Comparison of ENCODE assay signal across 25 cellular contexts in genomic region chr2:204655101-204655500, GRCh38.
DNase-seq lines count a peak whose midpoint lies in the region; TF ChIP-seq lines count a peak whose summit lies in the region.
"Had no signal": no experiment of that assay in that cellular context is flagged by ENCODE, and none has a peak within 500 bp of the region (broad histone marks: within the 10 kb centered on the region; RNA-seq: fewer than 3 reads in every experiment).

No MANE protein-coding gene starts in this region.

- H3K9me3 ChIP-seq in breast epithelium, result no peaks in the 10 kb centered on the region
- H3K9me3 ChIP-seq: ascending aorta had no signal

- no peaks in the 10 kb centered on the region for H3K4me1 ChIP-seq in breast epithelium
- H3K4me1 ChIP-seq: ascending aorta, parathyroid adenoma had no signal

- TF ChIP-seq POLR2A in breast epithelium (IDR thresholded peaks at IDR 0.05), result no peak

- no peak overlapping the region for H3K27ac Mint-ChIP-seq in MCF 10A (ENCODE audit: low read depth, unreplicated experiment)
- H3K27ac Mint-ChIP-seq: CD8-positive, alpha-beta memory T cell; stimulated activated memory B cell treated with anti-CD40 and anti-IgM and Interleukin-4, amounts not matched to agents 10 μg/mL and 1 μg/mL and 100 μg/mL, for 72 hours had no signal

- POLR2A ChIA-PET in MCF 10A (lab: Yijun Ruan, JAX), result interaction anchor here (0.7 to 1.8 kb wide), 9 partner anchors 9 to 1624 kb away, joined by 3 to 8 read pairs (median 4); no protein-coding TSS in a partner anchor

- no peaks in the 10 kb centered on the region for H3K27me3 Mint-ChIP-seq in MCF 10A (ENCODE audit: insufficient read depth, unreplicated experiment)
- H3K27me3 Mint-ChIP-seq: stimulated activated memory B cell treated with anti-CD40 and anti-IgM and Interleukin-4, amounts not matched to agents 10 μg/mL and 1 μg/mL and 100 μg/mL, for 72 hours had no signal

- no peaks in the 10 kb centered on the region for H3K27me3 ChIP-seq in breast epithelium
- H3K27me3 ChIP-seq: ascending aorta, upper lobe of left lung had no signal

- H3K36me3 ChIP-seq in breast epithelium, result no peaks in the 10 kb centered on the region
- H3K36me3 ChIP-seq: ascending aorta, upper lobe of left lung, WERI-Rb-1 had no signal

- CTCF ChIA-PET in MCF 10A (lab: Yijun Ruan, JAX), result interaction anchor here (0.6 to 1.0 kb wide), 3 partner anchors 30 to 312 kb away, joined by 3 to 4 read pairs (median 3); no protein-coding TSS in a partner anchor

- no peaks in the 10 kb centered on the region for H3K36me3 Mint-ChIP-seq in MCF 10A (ENCODE audit: insufficient read depth, unreplicated experiment)
- H3K36me3 Mint-ChIP-seq: CD8-positive, alpha-beta memory T cell; stimulated activated memory B cell treated with anti-CD40 and anti-IgM and Interleukin-4, amounts not matched to agents 10 μg/mL and 1 μg/mL and 100 μg/mL, for 72 hours had no signal

- intact Hi-C loops in MCF 10A (cut with micrococcal nuclease), result no loop called here
- intact Hi-C loops in breast epithelium (cut with DNase I; ENCODE audit: low total_unique reads), result no loop called here

- no peak for TF ChIP-seq CTCF in MCF 10A (IDR thresholded peaks at IDR 0.05; ENCODE audit: unreplicated experiment)
- no peak for TF ChIP-seq CTCF in breast epithelium (IDR thresholded peaks at IDR 0.05)
- TF ChIP-seq CTCF in cardiac fibroblast (IDR thresholded peaks at IDR 0.05; ENCODE audit: low read depth, low read length), result no peak

- H3K27ac ChIP-seq in breast epithelium, result no peak overlapping the region
- H3K27ac ChIP-seq: 22Rv1, ascending aorta, HL-60, parathyroid adenoma, WERI-Rb-1 had no signal

- no peak overlapping the region for H3K4me3 Mint-ChIP-seq in MCF 10A (ENCODE audit: unreplicated experiment)
- H3K4me3 Mint-ChIP-seq: CD8-positive, alpha-beta memory T cell; stimulated activated memory B cell treated with anti-CD40 and anti-IgM and Interleukin-4, amounts not matched to agents 10 μg/mL and 1 μg/mL and 100 μg/mL, for 72 hours had no signal

- DNase-seq in MCF 10A (ENCODE audit: unreplicated experiment) (peak; percentile 56), breast epithelium (ENCODE audit: low spot score in 2 of 2) (no peak), cardiac fibroblast (ENCODE audit: low read depth in 2 of 2) (peak; percentile 66 to 74), iris pigment epithelial cell (ENCODE audit: low read depth) (peak; percentile 69), stromal cell of bone marrow (ENCODE audit: low read depth) (peak; percentile 41), ecto neural progenitor cell (ENCODE audit: low spot score) (no peak), pons (ENCODE audit: low spot score) (no peak)
- no peak for DNase-seq in activated CD4-positive, alpha-beta T cell treated with anti-CD3 and anti-CD28 coated beads, Interleukin-2, amount 50 U/mL, for 1 hour
- DNase-seq: activated effector memory CD4-positive, alpha-beta T cell treated with Interleukin-2 at 50 U/mL for 16 hours; CD8-positive, alpha-beta memory T cell; hypothalamus; KG1; left colon; NCI-H1417; NCI-H2227 treated with DMSO at 0.1 percent for 48 hours; stimulated activated CD4-positive, alpha-beta T cell treated with anti-CD3 and anti-CD28 coated beads, Interleukin-12 subunit alpha, Interleukin-12 subunit beta, amount 100 ng/mL, for 4 hours; T-helper 1 cell; upper lobe of left lung; WERI-Rb-1 had no signal

- BruUV-seq in MCF 10A (replicated peaks; lab: Mats Ljungman, UMichigan), result no TSS peak

- peaks cover 23% of the 10 kb centered on the region for H3K4me1 Mint-ChIP-seq in MCF 10A (ENCODE audit: insufficient read depth, unreplicated experiment)
- H3K4me1 Mint-ChIP-seq: CD8-positive, alpha-beta memory T cell; stimulated activated memory B cell treated with anti-CD40 and anti-IgM and Interleukin-4, amounts not matched to agents 10 μg/mL and 1 μg/mL and 100 μg/mL, for 72 hours had no signal

- peaks cover 12% of the 10 kb centered on the region for H3K9me3 Mint-ChIP-seq in MCF 10A (ENCODE audit: unreplicated experiment)

- H3K4me3 ChIP-seq in breast epithelium (no peak overlapping the region), cardiac fibroblast (replicated peaks in 1 of 2; ENCODE audit: low read depth in 2 of 2, low read length in 2 of 2) (no peak overlapping the region)
- H3K4me3 ChIP-seq: ascending aorta, coronary artery, upper lobe of left lung had no signal

Comparison
In these comparisons a context has a peak if more than half of its experiments do, and no peak if none do; other contexts are left out.
1. DNase-seq: peak in MCF 10A (single experiment), cardiac fibroblast (2 of 2), iris pigment epithelial cell (single experiment) and stromal cell of bone marrow (single experiment); none in breast epithelium (0 of 2), activated CD4-positive, alpha-beta T cell treated with anti-CD3 and anti-CD28 coated beads, Interleukin-2, amount 50 U/mL, for 1 hour (single experiment), ecto neural progenitor cell (single experiment) and pons (single experiment).